In the genomic region with DNA sequence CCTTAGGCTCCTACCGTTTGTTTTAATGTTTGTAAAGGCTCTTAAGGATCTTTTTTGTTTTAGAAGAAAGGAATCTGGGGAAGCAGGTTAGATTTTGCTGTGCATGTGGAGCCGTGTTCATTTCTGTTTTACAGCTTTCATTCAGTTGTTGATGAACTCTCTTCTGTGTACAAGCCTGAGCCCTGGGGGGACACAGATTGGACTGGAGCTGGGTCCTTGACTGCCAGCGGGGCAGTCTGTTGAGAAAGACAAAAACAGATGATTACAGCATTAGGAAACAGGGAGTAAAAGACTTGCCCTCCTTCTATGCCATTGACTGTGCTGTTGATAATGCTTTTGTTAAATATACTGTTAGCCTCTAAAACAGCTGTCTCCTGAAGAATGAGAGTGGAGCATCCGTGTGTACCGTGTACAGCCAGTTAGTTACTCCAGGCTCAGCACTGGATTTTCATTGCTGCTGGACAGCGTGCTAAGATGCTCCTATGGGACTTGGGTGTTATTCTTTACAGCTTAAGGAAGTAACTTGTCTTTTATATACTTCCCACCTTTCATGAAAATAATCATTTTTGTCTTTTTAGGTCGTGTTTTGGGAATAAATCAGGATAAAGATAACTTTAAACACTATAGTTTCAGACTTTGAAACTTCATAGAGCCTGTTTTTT, we compare ENCODE assay signal across 19 cellular contexts. TPM values are rescaled to one million over a fixed set of nuclear protein-coding genes. Genes with fewer than 3 reads are reported as not detected.
DNase-seq lines count a peak whose midpoint lies in the region; ATAC-seq and TF ChIP-seq lines count a peak whose summit lies in the region.
"Had no signal": no experiment of that assay in that cellular context is flagged by ENCODE, and none has a peak within 500 bp of the region (broad histone marks: within the 10 kb centered on the region; RNA-seq: fewer than 3 reads in every experiment).

No MANE protein-coding gene starts in this region.

- H3K4me1 Mint-ChIP-seq in CD8-positive, alpha-beta T cell (ENCODE audit: low read depth): peaks cover 46% of the 10 kb centered on the region
- peaks cover 27% of the 10 kb centered on the region for H3K4me1 Mint-ChIP-seq in activated T-helper 2 cell treated with anti-CD3 and anti-CD28 coated beads, Interferon-gamma antibody, Interleukin-2, Interleukin-4, amounts not matched to agents 10 μg/mL and 5 μg/mL and 100 μg/mL, durations not matched to agents 14 hours and 24 hours and 36 hours (ENCODE audit: low read depth)
- peaks cover 25% of the 10 kb centered on the region for H3K4me1 Mint-ChIP-seq in nephron

- H4K20me1 ChIP-seq in BLaER1 treated with 17β-estradiol and CSF1 and Interleukin-3, amounts not matched to agents 10 nM and 100 nM: peaks cover 66 to 80% (median 75%) of the 10 kb centered on the region in 11 experiments
- H4K20me1 ChIP-seq in Karpas-422 (ENCODE audit: insufficient read depth, low read depth, low read length): peaks cover 25% of the 10 kb centered on the region; the same call in 1 of the 2 replicates

- H3K27ac Mint-ChIP-seq in CD8-positive, alpha-beta T cell: peak overlapping the region; percentile 55
- H3K27ac Mint-ChIP-seq in activated T-helper 2 cell treated with anti-CD3 and anti-CD28 coated beads, Interferon-gamma antibody, Interleukin-2, Interleukin-4, amounts not matched to agents 10 μg/mL and 5 μg/mL and 100 μg/mL, durations not matched to agents 14 hours and 24 hours and 36 hours: peak overlapping the region; percentile 30
- H3K27ac Mint-ChIP-seq in nephron: no peak overlapping the region
- H3K27ac Mint-ChIP-seq: dendritic cell treated with granulocyte-macrophage colony-stimulating factor and Interleukin-4, amounts not matched to agents 40 ng/mL and 50 ng/mL, for 4 days had no signal

- peaks cover 35 to 50% (median 39%) of the 10 kb centered on the region in 10 experiments for H3K4me1 ChIP-seq in BLaER1 treated with 17β-estradiol and CSF1 and Interleukin-3, amounts not matched to agents 10 nM and 100 nM
- H3K4me1 ChIP-seq in CD8-positive, alpha-beta T cell (ENCODE audit: insufficient read depth, low read length): peaks cover 27% of the 10 kb centered on the region
- H3K4me1 ChIP-seq in Karpas-422 (ENCODE audit: low read length): peaks cover 19% of the 10 kb centered on the region

- H3K4me2 ChIP-seq in BLaER1 treated with 17β-estradiol and CSF1 and Interleukin-3, amounts not matched to agents 10 nM and 100 nM: peak overlapping the region in 10 of 11 experiments; percentile 19 to 100 (median 93); a peak in 12 of 22 replicates
- no peak overlapping the region for H3K4me2 ChIP-seq in Karpas-422 (ENCODE audit: low read depth, low read length, poor library complexity, severe bottlenecking)

- CTCF ChIA-PET in CD8-positive, alpha-beta T cell (lab: Charles Lee): interaction anchor here (1.1 to 3.8 kb wide), 9 partner anchors 8 to 240 kb away, joined by 3 to 34 read pairs (median 8); partner anchors contain the start of genes C16orf95 and FBXO31

- no peak for DNase-seq in CD8-positive, alpha-beta T cell
- no peak for DNase-seq in activated T-helper 2 cell treated with anti-CD3 and anti-CD28 coated beads, Interferon-gamma antibody, Interleukin-2, Interleukin-4, amounts not matched to agents 10 μg/mL and 5 μg/mL and 100 μg/mL, durations not matched to agents 14 hours and 24 hours and 36 hours (ENCODE audit: low spot score)
- DNase-seq in NCI-H1694 (lab: John Stamatoyannopoulos, UW): no peak
- no peak for DNase-seq in Karpas-422
- no peak for DNase-seq in activated gamma-delta T cell (lab: John Stamatoyannopoulos, UW)
- DNase-seq: activated naive CD4-positive, alpha-beta T cell; GDM1; midbrain; NCI-H1436; right cardiac atrium had no signal

- no peaks in the 10 kb centered on the region for H3K9me3 Mint-ChIP-seq in CD8-positive, alpha-beta T cell
- H3K9me3 Mint-ChIP-seq in activated T-helper 2 cell treated with anti-CD3 and anti-CD28 coated beads, Interferon-gamma antibody, Interleukin-2, Interleukin-4, amounts not matched to agents 10 μg/mL and 5 μg/mL and 100 μg/mL, durations not matched to agents 14 hours and 24 hours and 36 hours: no peaks in the 10 kb centered on the region
- no peaks in the 10 kb centered on the region for H3K9me3 Mint-ChIP-seq in nephron
- H3K9me3 Mint-ChIP-seq: dendritic cell treated with granulocyte-macrophage colony-stimulating factor and Interleukin-4, amounts not matched to agents 40 ng/mL and 50 ng/mL, for 4 days; T-helper 2 cell treated with Interferon-gamma antibody and Interleukin-4, amounts not matched to agents 5 μg/mL and 100 μg/mL, for 36 hours had no signal

- peaks cover 24 to 51% (median 32%) of the 10 kb centered on the region in 11 experiments for H3K36me3 ChIP-seq in BLaER1 treated with 17β-estradiol and CSF1 and Interleukin-3, amounts not matched to agents 10 nM and 100 nM
- peaks cover 9% of the 10 kb centered on the region for H3K36me3 ChIP-seq in CD8-positive, alpha-beta T cell (ENCODE audit: insufficient read depth, low read length)
- peaks cover 9% of the 10 kb centered on the region for H3K36me3 ChIP-seq in Karpas-422 (ENCODE audit: insufficient read depth, low read length)

- ATAC-seq in CD8-positive, alpha-beta T cell: no peak
- ATAC-seq in HG02981 (IDR thresholded peaks at IDR 0.05; ENCODE audit: unreplicated experiment): no peak
- ATAC-seq: right cardiac atrium had no signal

- H2AFZ ChIP-seq in Karpas-422 (ENCODE audit: low read length): no peak overlapping the region
- H2AFZ ChIP-seq: PC-9 had no signal

- H3K9me2 ChIP-seq in Karpas-422 (replicated peaks; ENCODE audit: insufficient read depth, low read length): no peaks in the 10 kb centered on the region

- H3K4me3 ChIP-seq in BLaER1 treated with 17β-estradiol and CSF1 and Interleukin-3, amounts not matched to agents 10 nM and 100 nM: no peak overlapping the region
- H3K4me3 ChIP-seq in CD8-positive, alpha-beta T cell (ENCODE audit: low read depth, low read length): no peak overlapping the region
- H3K4me3 ChIP-seq in Karpas-422 (ENCODE audit: low read length): no peak overlapping the region
- H3K4me3 ChIP-seq: body of pancreas, GM12878, PC-9, SJSA1 had no signal

- peaks cover 74% of the 10 kb centered on the region for H3K79me2 ChIP-seq in Karpas-422 (ENCODE audit: low read length)

- TF ChIP-seq CTCF in CD8-positive, alpha-beta T cell (IDR thresholded peaks at IDR 0.05): no peak
- no peak for TF ChIP-seq CTCF in nephron (IDR thresholded peaks at IDR 0.05; ENCODE audit: unreplicated experiment in 3 of 3)

- H3K27ac ChIP-seq in BLaER1 treated with 17β-estradiol and CSF1 and Interleukin-3, amounts not matched to agents 10 nM and 100 nM: no peak overlapping the region
- H3K27ac ChIP-seq in CD8-positive, alpha-beta T cell (ENCODE audit: low read depth, low read length): no peak overlapping the region
- no peak overlapping the region for H3K27ac ChIP-seq in Karpas-422 (ENCODE audit: low read length)
- H3K27ac ChIP-seq: PC-9, SJSA1 had no signal

- POLR2A ChIA-PET in CD8-positive, alpha-beta T cell (lab: Charles Lee): interaction anchor here (1.1 to 4.4 kb wide), 2 partner anchors 12 to 50 kb away, joined by 3 to 46 read pairs; partner anchors contain the start of gene FBXO31

- H3K27me3 Mint-ChIP-seq in CD8-positive, alpha-beta T cell (ENCODE audit: low read depth): no peaks in the 10 kb centered on the region
- no peaks in the 10 kb centered on the region for H3K27me3 Mint-ChIP-seq in activated T-helper 2 cell treated with anti-CD3 and anti-CD28 coated beads, Interferon-gamma antibody, Interleukin-2, Interleukin-4, amounts not matched to agents 10 μg/mL and 5 μg/mL and 100 μg/mL, durations not matched to agents 14 hours and 24 hours and 36 hours (ENCODE audit: low read depth)
- H3K27me3 Mint-ChIP-seq in nephron (ENCODE audit: low read depth): no peaks in the 10 kb centered on the region
- H3K27me3 Mint-ChIP-seq: dendritic cell treated with granulocyte-macrophage colony-stimulating factor and Interleukin-4, amounts not matched to agents 40 ng/mL and 50 ng/mL, for 4 days had no signal

- H3K4me3 Mint-ChIP-seq in CD8-positive, alpha-beta T cell: no peak overlapping the region
- no peak overlapping the region for H3K4me3 Mint-ChIP-seq in activated T-helper 2 cell treated with anti-CD3 and anti-CD28 coated beads, Interferon-gamma antibody, Interleukin-2, Interleukin-4, amounts not matched to agents 10 μg/mL and 5 μg/mL and 100 μg/mL, durations not matched to agents 14 hours and 24 hours and 36 hours (ENCODE audit: low read depth)
- H3K4me3 Mint-ChIP-seq in nephron: peak overlapping the region; percentile 33 to 69 (median 62)
- H3K4me3 Mint-ChIP-seq: dendritic cell treated with granulocyte-macrophage colony-stimulating factor and Interleukin-4, amounts not matched to agents 40 ng/mL and 50 ng/mL, for 4 days had no signal

- H3K9me3 ChIP-seq in BLaER1 treated with 17β-estradiol and CSF1 and Interleukin-3, amounts not matched to agents 10 nM and 100 nM (replicated peaks in 1 of 11): no peaks in the 10 kb centered on the region
- no peaks in the 10 kb centered on the region for H3K9me3 ChIP-seq in CD8-positive, alpha-beta T cell (ENCODE audit: low read length)
- H3K9me3 ChIP-seq in Karpas-422 (ENCODE audit: low read length): no peaks in the 10 kb centered on the region
- H3K9me3 ChIP-seq: body of pancreas, SJSA1 had no signal

- peak overlapping the region in 2 of 11 experiments; percentile 4 to 99; a peak in 1 of 22 replicates for H3K9ac ChIP-seq in BLaER1 treated with 17β-estradiol and CSF1 and Interleukin-3, amounts not matched to agents 10 nM and 100 nM
- no peak overlapping the region for H3K9ac ChIP-seq in Karpas-422 (ENCODE audit: low read length)

- peaks cover 39% of the 10 kb centered on the region for H3K36me3 Mint-ChIP-seq in CD8-positive, alpha-beta T cell
- peaks cover 44% of the 10 kb centered on the region for H3K36me3 Mint-ChIP-seq in activated T-helper 2 cell treated with anti-CD3 and anti-CD28 coated beads, Interferon-gamma antibody, Interleukin-2, Interleukin-4, amounts not matched to agents 10 μg/mL and 5 μg/mL and 100 μg/mL, durations not matched to agents 14 hours and 24 hours and 36 hours (ENCODE audit: low read depth)
- peaks cover 23% of the 10 kb centered on the region for H3K36me3 Mint-ChIP-seq in nephron (ENCODE audit: low read depth)

- H3K27me3 ChIP-seq in BLaER1 treated with 17β-estradiol and CSF1 and Interleukin-3, amounts not matched to agents 10 nM and 100 nM: no peaks in the 10 kb centered on the region
- no peaks in the 10 kb centered on the region for H3K27me3 ChIP-seq in CD8-positive, alpha-beta T cell (ENCODE audit: insufficient read depth, low read length)
- no peaks in the 10 kb centered on the region for H3K27me3 ChIP-seq in Karpas-422 (ENCODE audit: low read length)
- H3K27me3 ChIP-seq: body of pancreas, SJSA1 had no signal

- intact Hi-C loops in CD8-positive, alpha-beta T cell (cut with DNase I, micrococcal nuclease): no loop called here
- intact Hi-C loops in activated T-helper 2 cell treated with anti-CD3 and anti-CD28 coated beads, Interferon-gamma antibody, Interleukin-2, Interleukin-4, amounts not matched to agents 10 μg/mL and 5 μg/mL and 100 μg/mL, durations not matched to agents 14 hours and 24 hours and 36 hours (cut with micrococcal nuclease): no loop called here

RNA-seq across cellular contexts. Expression of gene MAP1LC3B, which starts 3.2 kb away (rescaled TPM):
- 100 to 1,000 TPM; 104 to 108 TPM for total RNA-seq in CD8-positive, alpha-beta T cell
- total RNA-seq in activated T-helper 2 cell treated with anti-CD3 and anti-CD28 coated beads, Interferon-gamma antibody, Interleukin-2, Interleukin-4, amounts not matched to agents 10 μg/mL and 5 μg/mL and 100 μg/mL, durations not matched to agents 14 hours and 24 hours and 36 hours: 40.6 and 43.6 TPM in 2 replicates
- total RNA-seq in Karpas-422 (2014; rRNA removed; shearing (Covaris generic); ENCODE audit: low replicate concordance): 30.2 and 56.0 TPM in 2 replicates

RNA-seq across cellular contexts. Expression of gene FBXO31, which starts 11.7 kb away (rescaled TPM):
- 10 to 100 TPM; 34.7 to 46.8 TPM for total RNA-seq in CD8-positive, alpha-beta T cell
- total RNA-seq in activated T-helper 2 cell treated with anti-CD3 and anti-CD28 coated beads, Interferon-gamma antibody, Interleukin-2, Interleukin-4, amounts not matched to agents 10 μg/mL and 5 μg/mL and 100 μg/mL, durations not matched to agents 14 hours and 24 hours and 36 hours: 33.6 and 40.1 TPM in 2 replicates
- total RNA-seq in Karpas-422 (2014; rRNA removed; shearing (Covaris generic); ENCODE audit: low replicate concordance): 17.1 and 34.3 TPM in 2 replicates

Comparison
In these comparisons a context has a peak if more than half of its experiments do, and no peak if none do; other contexts are left out.
1. H3K27ac Mint-ChIP-seq: peak in CD8-positive, alpha-beta T cell (single experiment) and activated T-helper 2 cell treated with anti-CD3 and anti-CD28 coated beads, Interferon-gamma antibody, Interleukin-2, Interleukin-4, amounts not matched to agents 10 μg/mL and 5 μg/mL and 100 μg/mL, durations not matched to agents 14 hours and 24 hours and 36 hours (single experiment); none in nephron (0 of 3).
2. H3K4me3 Mint-ChIP-seq: peak in nephron (3 of 3); none in CD8-positive, alpha-beta T cell (single experiment) and activated T-helper 2 cell treated with anti-CD3 and anti-CD28 coated beads, Interferon-gamma antibody, Interleukin-2, Interleukin-4, amounts not matched to agents 10 μg/mL and 5 μg/mL and 100 μg/mL, durations not matched to agents 14 hours and 24 hours and 36 hours (single experiment).